ENCODE assay signal across 15 cellular contexts in the genomic region with DNA sequence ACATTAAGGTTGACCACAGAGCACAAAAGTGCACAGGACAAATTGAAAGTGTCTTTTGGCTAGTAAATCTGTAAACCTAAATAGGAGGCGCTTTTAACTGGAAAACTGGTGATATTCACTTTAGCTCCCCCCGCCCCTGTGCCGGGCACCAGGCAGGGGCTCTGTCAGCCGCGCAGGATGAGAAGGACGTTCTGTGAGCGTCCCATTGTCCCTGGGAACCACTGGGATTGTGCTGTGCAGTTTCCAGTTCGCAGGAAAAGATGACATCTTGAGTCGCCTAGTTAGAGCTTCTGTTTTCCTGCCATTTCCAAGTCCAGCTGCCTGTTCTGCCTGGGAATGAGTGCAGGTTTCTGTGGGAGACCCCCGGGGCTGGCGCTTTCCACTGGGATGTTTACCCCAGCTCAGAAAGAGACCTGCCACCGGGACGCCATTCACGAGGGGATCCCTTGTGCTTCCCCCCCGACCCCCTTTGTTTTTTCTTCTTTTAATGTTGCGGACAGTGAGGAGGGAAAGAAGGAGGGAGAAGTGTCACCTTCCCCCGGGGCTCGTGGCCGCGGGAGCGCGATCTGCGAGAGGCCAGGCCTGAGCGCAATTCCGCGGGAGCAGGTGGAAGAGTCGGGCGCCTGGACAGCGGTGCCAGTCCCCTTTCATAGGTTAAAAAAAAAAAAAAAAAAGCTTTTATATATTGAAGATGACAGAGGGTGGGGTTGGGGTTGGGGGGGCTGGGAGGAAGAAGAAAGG.
DNase-seq lines count a peak whose midpoint lies in the region; ATAC-seq and TF ChIP-seq lines count a peak whose summit lies in the region.
"Had no signal": no experiment of that assay in that cellular context is flagged by ENCODE, and none has a peak within 500 bp of the region (broad histone marks: within the 10 kb centered on the region; RNA-seq: fewer than 3 reads in every experiment).

No MANE protein-coding gene starts in this region.

- no peak for ATAC-seq in activated T-cell treated with anti-CD3 and anti-CD28 coated beads, Interleukin-2, amount 50 U/mL, for 4 hours
- ATAC-seq: stimulated activated memory B cell treated with anti-CD40 and anti-IgM and Interleukin-4, amounts not matched to agents 10 μg/mL and 1 μg/mL and 100 μg/mL, for 72 hours had no signal

- H3K4me3 ChIP-seq in mammary epithelial cell (replicated peaks in 1 of 3; ENCODE audit: insufficient read depth in 1 of 3, low read depth in 2 of 3, low read length in 3 of 3) (no peak overlapping the region), breast epithelium (peak overlapping the region in 1 of 3 donors; percentile 30), dorsolateral prefrontal cortex (peak overlapping the region in 51 of 59 donors; percentile 1 to 63 (median 38)), smooth muscle cell (no peak overlapping the region)

- no peak overlapping the region for H3K4me3 Mint-ChIP-seq in activated CD4-positive, alpha-beta T cell treated with anti-CD3 and anti-CD28 coated beads, Interleukin-2, amount 10 ng/mL, durations not matched to agents 24 days and 14 days
- H3K4me3 Mint-ChIP-seq in activated T-cell treated with anti-CD3 and anti-CD28 coated beads, Interleukin-2, amount 50 U/mL, for 4 hours: no peak overlapping the region
- H3K4me3 Mint-ChIP-seq: stimulated activated memory B cell treated with anti-CD40 and anti-IgM and Interleukin-4, amounts not matched to agents 10 μg/mL and 1 μg/mL and 100 μg/mL, for 72 hours had no signal

- in situ Hi-C loops in mammary epithelial cell (cut with MboI; ENCODE audit: low sequenced_read_pairs in 2 of 2): no loop called here

- no peaks in the 10 kb centered on the region for H3K4me1 ChIP-seq in mammary epithelial cell (ENCODE audit: insufficient read depth, low read length)
- H3K4me1 ChIP-seq in breast epithelium: no peaks in the 10 kb centered on the region
- H3K4me1 ChIP-seq in smooth muscle cell (ENCODE audit: low read depth): no peaks in the 10 kb centered on the region

- no peak overlapping the region for H3K27ac Mint-ChIP-seq in activated CD4-positive, alpha-beta T cell treated with anti-CD3 and anti-CD28 coated beads, Interleukin-2, amount 10 ng/mL, durations not matched to agents 24 days and 14 days
- H3K27ac Mint-ChIP-seq: CD4-positive, alpha-beta memory T cell; stimulated activated memory B cell treated with anti-CD40 and anti-IgM and Interleukin-4, amounts not matched to agents 10 μg/mL and 1 μg/mL and 100 μg/mL, for 72 hours had no signal

- H3K27me3 Mint-ChIP-seq in activated CD4-positive, alpha-beta T cell treated with anti-CD3 and anti-CD28 coated beads, Interleukin-2, amount 10 ng/mL, durations not matched to agents 24 days and 14 days: peaks cover 36% of the 10 kb centered on the region
- peaks cover 25% of the 10 kb centered on the region for H3K27me3 Mint-ChIP-seq in activated T-cell treated with anti-CD3 and anti-CD28 coated beads, Interleukin-2, amount 50 U/mL, for 4 hours (ENCODE audit: low read depth)

- TF ChIP-seq POLR2A in breast epithelium (IDR thresholded peaks at IDR 0.05): no peak

- H4K20me1 ChIP-seq in mammary epithelial cell (ENCODE audit: insufficient read depth, low read length): no peaks in the 10 kb centered on the region
- H4K20me1 ChIP-seq in smooth muscle cell (ENCODE audit: low read depth): no peaks in the 10 kb centered on the region

- dilution Hi-C loops in mammary epithelial cell (cut with HindIII; ENCODE audit: low sequenced_read_pairs): no loop called here

- TF ChIP-seq CTCF in mammary epithelial cell (conservative IDR thresholded peaks at IDR 0.05 in 1 of 2, IDR thresholded peaks at IDR 0.05 in 1 of 2; ENCODE audit: extremely low read depth in 1 of 2, insufficient read depth in 1 of 2, low read depth in 1 of 2, low read length in 2 of 2) (no peak), breast epithelium (IDR thresholded peaks at IDR 0.05) (no peak), dorsolateral prefrontal cortex (IDR thresholded peaks at IDR 0.05 in 54 of 56, conservative IDR thresholded peaks at IDR 0.05 in 2 of 56; ENCODE audit: low read depth in 1 of 56, partially characterized antibody in 56 of 56) (no peak), smooth muscle cell (IDR thresholded peaks at IDR 0.05; ENCODE audit: borderline replicate concordance, insufficient read depth, poor library complexity, severe bottlenecking) (no peak)

- H3K36me3 ChIP-seq in mammary epithelial cell (ENCODE audit: insufficient read depth, low read length) (no peaks in the 10 kb centered on the region), breast epithelium (no peaks in the 10 kb centered on the region), smooth muscle cell (ENCODE audit: low read depth) (no peaks in the 10 kb centered on the region)

- no peak overlapping the region for H3K9ac ChIP-seq in mammary epithelial cell (ENCODE audit: insufficient read depth, low read length)
- no peak overlapping the region for H3K9ac ChIP-seq in smooth muscle cell (ENCODE audit: low read depth)

- 24% methylated on average over 22 of the region's 29 CpGs for WGBS in mammary epithelial cell (ENCODE audit: low coverage, missing lambda C conversion rate)
- WGBS in smooth muscle cell (ENCODE audit: low lambda C conversion rate): 34% methylated on average over 26 of the region's 29 CpGs

- H3K27ac ChIP-seq in mammary epithelial cell (ENCODE audit: insufficient read depth, low read depth, low read length): no peak overlapping the region
- H3K27ac ChIP-seq in breast epithelium: no peak overlapping the region
- H3K27ac ChIP-seq in dorsolateral prefrontal cortex: no peak overlapping the region
- no peak overlapping the region for H3K27ac ChIP-seq in smooth muscle cell (ENCODE audit: low read depth)

- H3K79me2 ChIP-seq in mammary epithelial cell (ENCODE audit: insufficient read depth, low read length) (no peaks in the 10 kb centered on the region), smooth muscle cell (ENCODE audit: low read depth) (no peaks in the 10 kb centered on the region)

- H2AFZ ChIP-seq in mammary epithelial cell (ENCODE audit: low read depth, low read length): peak overlapping the region; percentile 15
- no peak overlapping the region for H2AFZ ChIP-seq in smooth muscle cell (ENCODE audit: low read depth)

- DNase-seq in mammary epithelial cell (no peak), breast epithelium (ENCODE audit: low spot score in 2 of 2) (no peak), dorsolateral prefrontal cortex (peak in 2 of 10 donors; percentile 5 to 41), left kidney (ENCODE audit: low read depth, low spot score) (peak; percentile 50), smooth muscle cell (lab: John Stamatoyannopoulos, UW; ENCODE audit: unreplicated experiment) (no peak), HT-29 (ENCODE audit: low spot score) (no peak)
- DNase-seq in activated CD4-positive, alpha-beta T cell treated with anti-CD3 and anti-CD28 coated beads, Interleukin-2, amount 10 ng/mL, durations not matched to agents 24 days and 14 days: no peak
- DNase-seq in activated T-cell treated with anti-CD3 and anti-CD28 coated beads, Interleukin-2, amount 50 U/mL, for 4 hours: no peak
- DNase-seq: activated CD4-positive, alpha-beta T cell treated with anti-CD3 and anti-CD28 coated beads, Interleukin-2, amount 50 U/mL, for 4 hours; amniotic stem cell; CD4-positive, alpha-beta memory T cell; NCI-H2171; SHP77 treated with DMSO at 0.1 percent for 48 hours; T-helper 9 cell had no signal

- H3K9me3 ChIP-seq in mammary epithelial cell (replicated peaks; ENCODE audit: insufficient read depth, low read length) (no peaks in the 10 kb centered on the region), breast epithelium (no peaks in the 10 kb centered on the region), smooth muscle cell (replicated peaks; ENCODE audit: low read depth) (no peaks in the 10 kb centered on the region)

- intact Hi-C loops in mammary epithelial cell (cut with micrococcal nuclease) (no loop called here), breast epithelium (cut with DNase I; ENCODE audit: low total_unique reads) (no loop called here), dorsolateral prefrontal cortex (cut with DNase I) (no loop called here)
- intact Hi-C loops in activated CD4-positive, alpha-beta T cell treated with anti-CD3 and anti-CD28 coated beads, Interleukin-2, amount 10 ng/mL, durations not matched to agents 24 days and 14 days (cut with micrococcal nuclease): no loop called here

- H3K9me3 Mint-ChIP-seq in activated CD4-positive, alpha-beta T cell treated with anti-CD3 and anti-CD28 coated beads, Interleukin-2, amount 10 ng/mL, durations not matched to agents 24 days and 14 days: no peaks in the 10 kb centered on the region
- H3K9me3 Mint-ChIP-seq in activated T-cell treated with anti-CD3 and anti-CD28 coated beads, Interleukin-2, amount 50 U/mL, for 4 hours: peaks cover 3% of the 10 kb centered on the region
- H3K9me3 Mint-ChIP-seq: stimulated activated memory B cell treated with anti-CD40 and anti-IgM and Interleukin-4, amounts not matched to agents 10 μg/mL and 1 μg/mL and 100 μg/mL, for 72 hours had no signal

- H3F3A ChIP-seq in smooth muscle cell (ENCODE audit: low read depth): no peaks in the 10 kb centered on the region

- no peaks in the 10 kb centered on the region for H3K4me1 Mint-ChIP-seq in activated CD4-positive, alpha-beta T cell treated with anti-CD3 and anti-CD28 coated beads, Interleukin-2, amount 10 ng/mL, durations not matched to agents 24 days and 14 days
- peaks cover 1% of the 10 kb centered on the region for H3K4me1 Mint-ChIP-seq in activated T-cell treated with anti-CD3 and anti-CD28 coated beads, Interleukin-2, amount 50 U/mL, for 4 hours (ENCODE audit: low read depth)
- H3K4me1 Mint-ChIP-seq: stimulated activated memory B cell treated with anti-CD40 and anti-IgM and Interleukin-4, amounts not matched to agents 10 μg/mL and 1 μg/mL and 100 μg/mL, for 72 hours had no signal

- H3K4me2 ChIP-seq in mammary epithelial cell (ENCODE audit: insufficient read depth, low read depth, low read length) (no peak overlapping the region), smooth muscle cell (peak overlapping the region; percentile 31)

- CTCF ChIA-PET in mammary epithelial cell (lab: Charles Lee; ENCODE audit: low non-redundant PET): no interaction called here

- no TSS peak for BruUV-seq in mammary epithelial cell (replicated peaks; lab: Mats Ljungman, UMichigan)

- no peaks in the 10 kb centered on the region for H3K36me3 Mint-ChIP-seq in activated CD4-positive, alpha-beta T cell treated with anti-CD3 and anti-CD28 coated beads, Interleukin-2, amount 10 ng/mL, durations not matched to agents 24 days and 14 days (ENCODE audit: low read depth)
- no peaks in the 10 kb centered on the region for H3K36me3 Mint-ChIP-seq in activated T-cell treated with anti-CD3 and anti-CD28 coated beads, Interleukin-2, amount 50 U/mL, for 4 hours (ENCODE audit: insufficient read depth)
- H3K36me3 Mint-ChIP-seq: CD4-positive, alpha-beta memory T cell; stimulated activated memory B cell treated with anti-CD40 and anti-IgM and Interleukin-4, amounts not matched to agents 10 μg/mL and 1 μg/mL and 100 μg/mL, for 72 hours had no signal

- H3K27me3 ChIP-seq in mammary epithelial cell (ENCODE audit: insufficient read depth, low read length) (peaks cover 11% of the 10 kb centered on the region), breast epithelium (peaks cover 0 to 12% of the 10 kb centered on the region in 2 donors), dorsolateral prefrontal cortex (peaks cover 0 to 85% (median 27%) of the 10 kb centered on the region in 45 donors), smooth muscle cell (ENCODE audit: low read depth) (peaks cover 59% of the 10 kb centered on the region)

Comparison
In these comparisons a context has a peak if more than half of its experiments do, and no peak if none do; other contexts are left out.
1. H3K4me3 ChIP-seq: peak in dorsolateral prefrontal cortex (51 of 59); none in mammary epithelial cell (0 of 3) and smooth muscle cell (single experiment).